Comparison of ENCODE assay signal across 1 cellular context in genomic region chr11:119030329-119031047, GRCh38.
TF ChIP-seq lines count a peak whose summit lies in the region.

Gene SLC37A4, minus strand, starts transcription at chr11:119030877.

TF ChIP-seq in HepG2, 621 proteins besides CTCF, POLR2A, EP300 and RAD21 (continued from another document and continues in another):
- TF ChIP-seq ZNF44 (CRISPR knock-in tag; IDR thresholded peaks at IDR 0.05), result no peak; the same call in 1 of the 2 replicates
- TF ChIP-seq, protein P1, sequence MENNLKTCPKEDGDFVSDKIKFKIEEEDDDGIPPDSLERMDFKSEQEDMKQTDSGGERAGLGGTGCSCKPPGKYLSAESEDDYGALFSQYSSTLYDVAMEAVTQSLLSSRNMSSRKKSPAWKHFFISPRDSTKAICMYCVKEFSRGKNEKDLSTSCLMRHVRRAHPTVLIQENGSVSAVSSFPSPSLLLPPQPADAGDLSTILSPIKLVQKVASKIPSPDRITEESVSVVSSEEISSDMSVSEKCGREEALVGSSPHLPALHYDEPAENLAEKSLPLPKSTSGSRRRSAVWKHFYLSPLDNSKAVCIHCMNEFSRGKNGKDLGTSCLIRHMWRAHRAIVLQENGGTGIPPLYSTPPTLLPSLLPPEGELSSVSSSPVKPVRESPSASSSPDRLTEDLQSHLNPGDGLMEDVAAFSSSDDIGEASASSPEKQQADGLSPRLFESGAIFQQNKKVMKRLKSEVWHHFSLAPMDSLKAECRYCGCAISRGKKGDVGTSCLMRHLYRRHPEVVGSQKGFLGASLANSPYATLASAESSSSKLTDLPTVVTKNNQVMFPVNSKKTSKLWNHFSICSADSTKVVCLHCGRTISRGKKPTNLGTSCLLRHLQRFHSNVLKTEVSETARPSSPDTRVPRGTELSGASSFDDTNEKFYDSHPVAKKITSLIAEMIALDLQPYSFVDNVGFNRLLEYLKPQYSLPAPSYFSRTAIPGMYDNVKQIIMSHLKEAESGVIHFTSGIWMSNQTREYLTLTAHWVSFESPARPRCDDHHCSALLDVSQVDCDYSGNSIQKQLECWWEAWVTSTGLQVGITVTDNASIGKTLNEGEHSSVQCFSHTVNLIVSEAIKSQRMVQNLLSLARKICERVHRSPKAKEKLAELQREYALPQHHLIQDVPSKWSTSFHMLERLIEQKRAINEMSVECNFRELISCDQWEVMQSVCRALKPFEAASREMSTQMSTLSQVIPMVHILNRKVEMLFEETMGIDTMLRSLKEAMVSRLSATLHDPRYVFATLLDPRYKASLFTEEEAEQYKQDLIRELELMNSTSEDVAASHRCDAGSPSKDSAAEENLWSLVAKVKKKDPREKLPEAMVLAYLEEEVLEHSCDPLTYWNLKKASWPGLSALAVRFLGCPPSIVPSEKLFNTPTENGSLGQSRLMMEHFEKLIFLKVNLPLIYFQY (CRISPR knock-in tag; IDR thresholded peaks at IDR 0.05; ENCODE audit: borderline replicate concordance), result peak; percentile 68; the same call in 1 of the 2 replicates
- peak; percentile 63; the same call in 1 of the 2 replicates for TF ChIP-seq ISL2 (CRISPR knock-in tag; IDR thresholded peaks at IDR 0.05)
- no peak for TF ChIP-seq RBAK (CRISPR knock-in tag; IDR thresholded peaks at IDR 0.05)
- TF ChIP-seq SP4 (CRISPR knock-in tag; IDR thresholded peaks at IDR 0.05), result peak; percentile 82
- peak; percentile 89; the same call in 1 of the 2 replicates for TF ChIP-seq ATF6 (CRISPR knock-in tag; conservative IDR thresholded peaks at IDR 0.05)
- TF ChIP-seq ZNF275 (CRISPR knock-in tag; IDR thresholded peaks at IDR 0.05; ENCODE audit: borderline replicate concordance), result 0 out of 2 replicates have a peak, but pooled peaks have one; percentile 45
- TF ChIP-seq, protein P2, sequence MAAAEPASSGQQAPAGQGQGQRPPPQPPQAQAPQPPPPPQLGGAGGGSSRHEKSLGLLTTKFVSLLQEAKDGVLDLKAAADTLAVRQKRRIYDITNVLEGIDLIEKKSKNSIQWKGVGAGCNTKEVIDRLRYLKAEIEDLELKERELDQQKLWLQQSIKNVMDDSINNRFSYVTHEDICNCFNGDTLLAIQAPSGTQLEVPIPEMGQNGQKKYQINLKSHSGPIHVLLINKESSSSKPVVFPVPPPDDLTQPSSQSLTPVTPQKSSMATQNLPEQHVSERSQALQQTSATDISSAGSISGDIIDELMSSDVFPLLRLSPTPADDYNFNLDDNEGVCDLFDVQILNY (CRISPR knock-in tag; conservative IDR thresholded peaks at IDR 0.05), result no peak
- TF ChIP-seq HDAC2 (CRISPR knock-in tag; IDR thresholded peaks at IDR 0.05), result peak; percentile 79
- 0 out of 2 replicates have a peak, but pooled peaks have one; percentile 38 for TF ChIP-seq ZBTB3 (CRISPR knock-in tag; IDR thresholded peaks at IDR 0.05; ENCODE audit: borderline replicate concordance, low read depth)
- TF ChIP-seq ZNF678 (CRISPR knock-in tag; IDR thresholded peaks at IDR 0.05), result no peak
- 0 out of 2 replicates have a peak, but pooled peaks have one; percentile 11 for TF ChIP-seq PHF21A (CRISPR knock-in tag; IDR thresholded peaks at IDR 0.05)
- TF ChIP-seq RERE (CRISPR knock-in tag; IDR thresholded peaks at IDR 0.05; ENCODE audit: low read depth), result no peak
- 0 out of 2 replicates have a peak, but pooled peaks have one; percentile 24 for TF ChIP-seq ZNF329 (CRISPR knock-in tag; IDR thresholded peaks at IDR 0.05; ENCODE audit: low read depth)
- no peak for TF ChIP-seq MZF1 (CRISPR knock-in tag; IDR thresholded peaks at IDR 0.05; ENCODE audit: borderline replicate concordance)
- TF ChIP-seq KAT7 (CRISPR knock-in tag; IDR thresholded peaks at IDR 0.05; ENCODE audit: borderline replicate concordance), result no peak
- peak; percentile 35; the same call in 1 of the 2 replicates for TF ChIP-seq ZNF121 (CRISPR knock-in tag; IDR thresholded peaks at IDR 0.05)
- no peak for TF ChIP-seq PLRG1 (conservative IDR thresholded peaks at IDR 0.05)
- TF ChIP-seq, protein P3, sequence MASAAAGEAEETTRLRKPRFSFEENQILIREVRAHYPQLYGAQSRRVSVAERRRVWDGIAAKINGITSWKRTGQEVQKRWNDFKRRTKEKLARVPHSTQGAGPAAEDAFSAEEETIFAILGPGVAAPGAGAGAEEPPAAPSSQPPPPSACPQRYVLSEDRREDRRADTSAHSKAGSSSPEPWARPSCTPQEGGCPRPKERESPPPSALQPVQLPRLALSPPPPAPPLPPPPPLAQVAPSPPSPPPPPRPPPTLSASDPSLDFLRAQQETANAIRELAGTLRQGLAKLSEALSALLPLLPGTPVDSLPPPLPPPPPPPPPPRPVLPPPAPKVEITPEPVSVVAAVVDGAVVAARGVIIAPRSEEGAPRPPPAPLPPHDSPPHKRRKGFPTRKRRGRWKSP (CRISPR knock-in tag; IDR thresholded peaks at IDR 0.05), result peak; percentile 72; the same call in 1 of the 2 replicates
- TF ChIP-seq ZNF790 (CRISPR knock-in tag; IDR thresholded peaks at IDR 0.05; ENCODE audit: borderline replicate concordance), result no peak
- peak; percentile 65 for TF ChIP-seq CEBPG (CRISPR knock-in tag; IDR thresholded peaks at IDR 0.05)
- peak; percentile 35; the same call in 1 of the 2 replicates for TF ChIP-seq ZNF556 (CRISPR knock-in tag; IDR thresholded peaks at IDR 0.05; ENCODE audit: borderline replicate concordance)
- TF ChIP-seq, protein P4, sequence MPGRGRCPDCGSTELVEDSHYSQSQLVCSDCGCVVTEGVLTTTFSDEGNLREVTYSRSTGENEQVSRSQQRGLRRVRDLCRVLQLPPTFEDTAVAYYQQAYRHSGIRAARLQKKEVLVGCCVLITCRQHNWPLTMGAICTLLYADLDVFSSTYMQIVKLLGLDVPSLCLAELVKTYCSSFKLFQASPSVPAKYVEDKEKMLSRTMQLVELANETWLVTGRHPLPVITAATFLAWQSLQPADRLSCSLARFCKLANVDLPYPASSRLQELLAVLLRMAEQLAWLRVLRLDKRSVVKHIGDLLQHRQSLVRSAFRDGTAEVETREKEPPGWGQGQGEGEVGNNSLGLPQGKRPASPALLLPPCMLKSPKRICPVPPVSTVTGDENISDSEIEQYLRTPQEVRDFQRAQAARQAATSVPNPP (CRISPR knock-in tag; IDR thresholded peaks at IDR 0.05), result no peak
- TF ChIP-seq, protein P5, sequence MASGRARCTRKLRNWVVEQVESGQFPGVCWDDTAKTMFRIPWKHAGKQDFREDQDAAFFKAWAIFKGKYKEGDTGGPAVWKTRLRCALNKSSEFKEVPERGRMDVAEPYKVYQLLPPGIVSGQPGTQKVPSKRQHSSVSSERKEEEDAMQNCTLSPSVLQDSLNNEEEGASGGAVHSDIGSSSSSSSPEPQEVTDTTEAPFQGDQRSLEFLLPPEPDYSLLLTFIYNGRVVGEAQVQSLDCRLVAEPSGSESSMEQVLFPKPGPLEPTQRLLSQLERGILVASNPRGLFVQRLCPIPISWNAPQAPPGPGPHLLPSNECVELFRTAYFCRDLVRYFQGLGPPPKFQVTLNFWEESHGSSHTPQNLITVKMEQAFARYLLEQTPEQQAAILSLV (CRISPR knock-in tag; IDR thresholded peaks at IDR 0.05; ENCODE audit: borderline replicate concordance), result peak; percentile 79; the same call in 1 of the 2 replicates
- TF ChIP-seq ATRX (CRISPR knock-in tag; IDR thresholded peaks at IDR 0.05; ENCODE audit: borderline replicate concordance), result no peak
- TF ChIP-seq NR2C2 (CRISPR knock-in tag; IDR thresholded peaks at IDR 0.05; ENCODE audit: borderline replicate concordance), result peak; percentile 78; the same call in 1 of the 2 replicates
- peak; percentile 85 for TF ChIP-seq ZNF225 (CRISPR knock-in tag; IDR thresholded peaks at IDR 0.05)
- no peak for TF ChIP-seq XBP1 (CRISPR knock-in tag; IDR thresholded peaks at IDR 0.05)
- no peak for TF ChIP-seq PRDM15 (CRISPR knock-in tag; IDR thresholded peaks at IDR 0.05)
